In genomic region chr6:47535316-47536046, GRCh38 we compare ENCODE assay signal across 1 cellular context.
TF ChIP-seq lines count a peak whose summit lies in the region.

No MANE protein-coding gene starts in this region.

TF ChIP-seq in HepG2, 621 proteins besides CTCF, POLR2A, EP300 and RAD21 (continued from another document):
- TF ChIP-seq ATF7 (IDR thresholded peaks at IDR 0.05) (peak; percentile 71), ATF7 (CRISPR knock-in tag; IDR thresholded peaks at IDR 0.05) (no peak), LCORL (IDR thresholded peaks at IDR 0.05) (no peak), LCORL (CRISPR knock-in tag; IDR thresholded peaks at IDR 0.05) (no peak), ZKSCAN5 (CRISPR knock-in tag; IDR thresholded peaks at IDR 0.05) (no peak)
TF ChIP-seq in HepG2: peak in this region for 1.
